8 cellular contexts compared by ENCODE assay signal in the genomic region with DNA sequence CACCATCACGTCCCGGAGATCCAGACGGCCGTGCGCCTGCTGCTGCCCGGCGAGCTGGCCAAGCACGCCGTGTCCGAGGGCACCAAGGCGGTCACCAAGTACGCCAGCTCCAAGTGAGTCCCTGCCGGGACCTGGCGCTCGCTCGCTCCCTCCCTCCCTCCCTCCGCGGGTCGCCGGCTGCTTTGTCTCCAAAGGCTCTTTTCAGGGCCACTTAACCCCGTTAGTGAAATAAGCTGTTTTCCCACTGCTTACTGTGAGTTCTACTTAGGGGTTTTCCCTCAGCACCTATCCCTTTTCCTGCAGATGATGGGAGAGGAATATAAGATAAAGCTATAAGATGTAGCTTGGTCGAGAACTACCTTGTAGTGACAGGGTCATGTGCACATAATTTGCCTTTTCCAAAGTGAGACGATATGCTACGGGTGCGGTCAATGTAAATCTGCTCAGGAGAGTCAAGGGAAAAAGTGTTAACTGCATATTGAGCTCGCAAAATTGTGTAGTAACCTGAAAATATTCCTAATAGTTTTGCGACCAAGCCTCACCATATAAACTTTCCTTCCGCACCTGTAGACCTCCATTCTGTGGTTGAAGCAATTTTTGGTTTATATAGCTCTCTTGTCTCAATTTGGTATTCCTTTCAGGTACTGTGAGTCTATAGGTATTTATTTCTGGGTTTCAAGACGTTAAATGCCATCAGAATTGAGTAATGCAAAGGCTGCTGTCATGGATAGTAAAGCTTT. TPM values are rescaled to one million over a fixed set of nuclear protein-coding genes. Genes with fewer than 3 reads are reported as not detected.
DNase-seq lines count a peak whose midpoint lies in the region; ATAC-seq and TF ChIP-seq lines count a peak whose summit lies in the region.

No MANE protein-coding gene starts in this region.

- no peak for TF ChIP-seq POLR2A in right lobe of liver (IDR thresholded peaks at IDR 0.05)

- CTCF ChIA-PET in A673 (lab: Charles Lee), result no interaction called here

- peaks cover 18% of the 10 kb centered on the region for H3K4me1 ChIP-seq in A673 (ENCODE audit: insufficient read depth, low read length, poor library complexity, severe bottlenecking)
- H3K4me1 ChIP-seq in right lobe of liver, result peaks cover 0 to 40% (median 4%) of the 10 kb centered on the region in 4 donors
- H3K4me1 ChIP-seq in tibial artery, result peaks cover 0 to 37% (median 23%) of the 10 kb centered on the region in 4 donors

- H3K9me3 Mint-ChIP-seq in IgD-negative memory B cell (no peaks in the 10 kb centered on the region), brain (no peaks in the 10 kb centered on the region)

- BruUV-seq in A673 (replicated peaks; lab: Mats Ljungman, UMichigan), result no TSS peak

- peak; percentile 0 for ATAC-seq in right lobe of liver
- no peak for ATAC-seq in HG02763 (IDR thresholded peaks at IDR 0.05; ENCODE audit: unreplicated experiment)

- H3K27me3 ChIP-seq in A673 (replicated peaks; ENCODE audit: insufficient read depth, low read depth, low read length, poor library complexity) (no peaks in the 10 kb centered on the region), right lobe of liver (no peaks in the 10 kb centered on the region), tibial artery (no peaks in the 10 kb centered on the region)

- intact Hi-C loops in A673 (cut with micrococcal nuclease; ENCODE audit: unreplicated experiment), result no loop called here
- intact Hi-C loops in right lobe of liver (cut with DNase I), result no loop called here
- intact Hi-C loops in tibial artery (cut with DNase I; ENCODE audit: low total_unique reads), result no loop called here

- H3K27ac Mint-ChIP-seq in IgD-negative memory B cell (peak overlapping the region; percentile 80 to 88 (median 86)), brain (peak overlapping the region; percentile 59 to 94 (median 87))

- TF ChIP-seq CTCF in A673 (conservative IDR thresholded peaks at IDR 0.05; ENCODE audit: low read depth, low read length), result no peak
- TF ChIP-seq CTCF in brain (conservative IDR thresholded peaks at IDR 0.05), result no peak
- no peak for TF ChIP-seq CTCF in right lobe of liver (IDR thresholded peaks at IDR 0.05)
- TF ChIP-seq CTCF in tibial artery (IDR thresholded peaks at IDR 0.05), result no peak

- no peaks in the 10 kb centered on the region for H3K27me3 Mint-ChIP-seq in IgD-negative memory B cell
- H3K27me3 Mint-ChIP-seq in brain, result no peaks in the 10 kb centered on the region

- peak; percentile 10 for DNase-seq in A673 (ENCODE audit: low spot score)
- no peak for DNase-seq in right lobe of liver
- DNase-seq in tibial artery, result no peak
- no peak for DNase-seq in NCI-H146 (lab: John Stamatoyannopoulos, UW)
- DNase-seq in NCI-H1930 (lab: John Stamatoyannopoulos, UW), result no peak

- POLR2A ChIA-PET in A673 (lab: Charles Lee; ENCODE audit: low non-redundant PET), result interaction anchor here (0.6 kb wide), 1 partner anchor 38 kb away, joined by 3 read pairs; no protein-coding TSS in a partner anchor

- no peaks in the 10 kb centered on the region for H3K9me3 ChIP-seq in A673 (ENCODE audit: low read depth, low read length, poor library complexity, severe bottlenecking)
- no peaks in the 10 kb centered on the region for H3K9me3 ChIP-seq in right lobe of liver
- H3K9me3 ChIP-seq in tibial artery, result no peaks in the 10 kb centered on the region

- H3K4me1 Mint-ChIP-seq in IgD-negative memory B cell (peaks cover 21 to 33% (median 33%) of the 10 kb centered on the region in 3 donors), brain (peaks cover 49% of the 10 kb centered on the region)

- H3K36me3 ChIP-seq in A673 (ENCODE audit: insufficient read depth, low read length, poor library complexity, severe bottlenecking) (no peaks in the 10 kb centered on the region), right lobe of liver (no peaks in the 10 kb centered on the region), tibial artery (no peaks in the 10 kb centered on the region)

- H3K4me3 ChIP-seq in A673 (ENCODE audit: low read depth, low read length, poor library complexity, severe bottlenecking), result peak overlapping the region; percentile 69
- peak overlapping the region; percentile 51 to 65 (median 53) for H3K4me3 ChIP-seq in right lobe of liver
- peak overlapping the region; percentile 57 to 63 for H3K4me3 ChIP-seq in tibial artery

- 2% methylated on average over 9 of the region's 29 CpGs for WGBS in right lobe of liver (ENCODE audit: insufficient coverage, low coverage, low lambda C conversion rate, missing lambda C conversion rate)

- H3K4me3 Mint-ChIP-seq in IgD-negative memory B cell (peak overlapping the region; percentile 89 to 95 (median 92)), brain (peak overlapping the region; percentile 84 to 97 (median 91))

- H3K27ac ChIP-seq in A673 (ENCODE audit: low read depth, low read length, poor library complexity, severe bottlenecking), result peak overlapping the region; percentile 78
- H3K27ac ChIP-seq in right lobe of liver, result peak overlapping the region in 2 of 3 donors; percentile 63 to 66
- peak overlapping the region; percentile 75 to 82 for H3K27ac ChIP-seq in tibial artery

- peaks cover 5% of the 10 kb centered on the region for H3K36me3 Mint-ChIP-seq in IgD-negative memory B cell
- peaks cover 12% of the 10 kb centered on the region for H3K36me3 Mint-ChIP-seq in brain

RNA-seq across cellular contexts. Expression of gene BOLA1, which starts 55.9 kb away (rescaled TPM):
- total RNA-seq in A673 (2021) (15.7 and 18.8 TPM in 2 replicates), right lobe of liver (10 to 100 TPM in 3 of 6 experiments, 1 to 10 TPM in 3; 8.4 to 23.7 (median 9.5) TPM)
- polyA plus RNA-seq in IgD-negative memory B cell (29.1 TPM), brain (ENCODE audit: insufficient read depth, low read depth, low replicate concordance) (39.0 TPM)
